In the genomic region with DNA sequence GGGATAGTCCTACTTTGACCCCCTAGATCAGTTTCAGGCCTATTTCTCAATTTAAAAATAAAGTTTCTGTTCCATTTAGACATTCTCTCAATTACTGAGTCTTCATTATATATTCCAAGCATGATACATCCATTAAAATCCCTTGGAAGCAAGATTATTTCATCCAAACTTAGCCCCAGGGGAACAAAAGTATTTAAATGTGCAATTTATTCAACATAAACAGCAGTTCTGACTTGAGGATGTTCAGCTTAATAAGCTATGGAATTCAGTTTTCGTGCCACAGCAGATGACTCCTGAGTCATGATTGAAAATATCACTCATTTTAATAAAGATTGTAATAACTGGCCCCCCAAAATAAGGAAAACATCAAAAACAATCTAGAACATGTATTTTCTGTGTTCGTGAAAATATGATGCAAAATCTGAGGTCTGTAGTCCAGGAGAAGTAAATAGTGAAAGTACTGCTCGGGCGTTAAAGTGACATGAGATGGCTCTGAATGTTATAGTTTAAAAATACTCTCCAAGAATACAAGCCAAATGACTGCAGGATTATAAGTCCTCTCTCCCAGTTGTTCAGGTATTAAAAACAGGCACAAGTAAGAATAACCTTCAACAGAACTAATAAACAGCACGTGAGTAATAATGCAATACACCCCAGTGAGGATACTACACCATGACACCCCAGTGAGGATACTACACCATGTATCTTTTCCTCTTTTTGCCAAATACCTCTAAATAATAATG, we compare ENCODE assay signal across 2 cellular contexts.
TF ChIP-seq lines count a peak whose summit lies in the region.

No MANE protein-coding gene starts in this region.

TF ChIP-seq in HCT116, 20 proteins besides CTCF, POLR2A, EP300 and RAD21:
- TF ChIP-seq CBX3 (IDR thresholded peaks at IDR 0.05; ENCODE audit: low read depth) (no peak), CEBPB (IDR thresholded peaks at IDR 0.05; ENCODE audit: low read depth) (no peak), ZBTB33 (IDR thresholded peaks at IDR 0.05; ENCODE audit: extremely low read depth, insufficient replicate concordance, low read length) (no peak), TCF7L2 (IDR thresholded peaks at IDR 0.05; ENCODE audit: borderline replicate concordance, extremely low read depth, insufficient read depth, insufficient read length) (no peak), POLR2AphosphoS5 (IDR thresholded peaks at IDR 0.05; ENCODE audit: low read depth, low read length) (no peak), ATF3 (IDR thresholded peaks at IDR 0.05) (no peak), EGR1 (IDR thresholded peaks at IDR 0.05; ENCODE audit: low read depth) (no peak), ZNF274 (IDR thresholded peaks at IDR 0.05; ENCODE audit: low read depth, low read length) (no peak), ZFX (IDR thresholded peaks at IDR 0.05) (no peak), EZH2phosphoT487 (IDR thresholded peaks at IDR 0.05; ENCODE audit: borderline replicate concordance) (no peak), JUND (IDR thresholded peaks at IDR 0.05) (no peak), YY1 (IDR thresholded peaks at IDR 0.05; ENCODE audit: extremely low read depth, insufficient replicate concordance, low read depth, low read length) (no peak)
- TF ChIP-seq, protein P1, sequence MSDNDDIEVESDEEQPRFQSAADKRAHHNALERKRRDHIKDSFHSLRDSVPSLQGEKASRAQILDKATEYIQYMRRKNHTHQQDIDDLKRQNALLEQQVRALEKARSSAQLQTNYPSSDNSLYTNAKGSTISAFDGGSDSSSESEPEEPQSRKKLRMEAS (IDR thresholded peaks at IDR 0.05) = no peak

TF ChIP-seq in GM12878, 131 proteins besides CTCF, POLR2A, EP300 and RAD21:
- no peak for TF ChIP-seq RB1 (IDR thresholded peaks at IDR 0.05; ENCODE audit: borderline replicate concordance)
- no peak for TF ChIP-seq SMAD1 (IDR thresholded peaks at IDR 0.05; ENCODE audit: low read depth, partially characterized antibody)
- TF ChIP-seq, protein P2, sequence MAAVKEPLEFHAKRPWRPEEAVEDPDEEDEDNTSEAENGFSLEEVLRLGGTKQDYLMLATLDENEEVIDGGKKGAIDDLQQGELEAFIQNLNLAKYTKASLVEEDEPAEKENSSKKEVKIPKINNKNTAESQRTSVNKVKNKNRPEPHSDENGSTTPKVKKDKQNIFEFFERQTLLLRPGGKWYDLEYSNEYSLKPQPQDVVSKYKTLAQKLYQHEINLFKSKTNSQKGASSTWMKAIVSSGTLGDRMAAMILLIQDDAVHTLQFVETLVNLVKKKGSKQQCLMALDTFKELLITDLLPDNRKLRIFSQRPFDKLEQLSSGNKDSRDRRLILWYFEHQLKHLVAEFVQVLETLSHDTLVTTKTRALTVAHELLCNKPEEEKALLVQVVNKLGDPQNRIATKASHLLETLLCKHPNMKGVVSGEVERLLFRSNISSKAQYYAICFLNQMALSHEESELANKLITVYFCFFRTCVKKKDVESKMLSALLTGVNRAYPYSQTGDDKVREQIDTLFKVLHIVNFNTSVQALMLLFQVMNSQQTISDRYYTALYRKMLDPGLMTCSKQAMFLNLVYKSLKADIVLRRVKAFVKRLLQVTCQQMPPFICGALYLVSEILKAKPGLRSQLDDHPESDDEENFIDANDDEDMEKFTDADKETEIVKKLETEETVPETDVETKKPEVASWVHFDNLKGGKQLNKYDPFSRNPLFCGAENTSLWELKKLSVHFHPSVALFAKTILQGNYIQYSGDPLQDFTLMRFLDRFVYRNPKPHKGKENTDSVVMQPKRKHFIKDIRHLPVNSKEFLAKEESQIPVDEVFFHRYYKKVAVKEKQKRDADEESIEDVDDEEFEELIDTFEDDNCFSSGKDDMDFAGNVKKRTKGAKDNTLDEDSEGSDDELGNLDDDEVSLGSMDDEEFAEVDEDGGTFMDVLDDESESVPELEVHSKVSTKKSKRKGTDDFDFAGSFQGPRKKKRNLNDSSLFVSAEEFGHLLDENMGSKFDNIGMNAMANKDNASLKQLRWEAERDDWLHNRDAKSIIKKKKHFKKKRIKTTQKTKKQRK (IDR thresholded peaks at IDR 0.05; ENCODE audit: low read depth, low read length) = no peak
- no peak for TF ChIP-seq SIN3A (IDR thresholded peaks at IDR 0.05; ENCODE audit: low read depth, low read length)
- TF ChIP-seq ZNF274 (IDR thresholded peaks at IDR 0.05; ENCODE audit: insufficient read depth, insufficient read length) = no peak
- TF ChIP-seq SMARCA5 (IDR thresholded peaks at IDR 0.05) = no peak
- TF ChIP-seq, protein P3, sequence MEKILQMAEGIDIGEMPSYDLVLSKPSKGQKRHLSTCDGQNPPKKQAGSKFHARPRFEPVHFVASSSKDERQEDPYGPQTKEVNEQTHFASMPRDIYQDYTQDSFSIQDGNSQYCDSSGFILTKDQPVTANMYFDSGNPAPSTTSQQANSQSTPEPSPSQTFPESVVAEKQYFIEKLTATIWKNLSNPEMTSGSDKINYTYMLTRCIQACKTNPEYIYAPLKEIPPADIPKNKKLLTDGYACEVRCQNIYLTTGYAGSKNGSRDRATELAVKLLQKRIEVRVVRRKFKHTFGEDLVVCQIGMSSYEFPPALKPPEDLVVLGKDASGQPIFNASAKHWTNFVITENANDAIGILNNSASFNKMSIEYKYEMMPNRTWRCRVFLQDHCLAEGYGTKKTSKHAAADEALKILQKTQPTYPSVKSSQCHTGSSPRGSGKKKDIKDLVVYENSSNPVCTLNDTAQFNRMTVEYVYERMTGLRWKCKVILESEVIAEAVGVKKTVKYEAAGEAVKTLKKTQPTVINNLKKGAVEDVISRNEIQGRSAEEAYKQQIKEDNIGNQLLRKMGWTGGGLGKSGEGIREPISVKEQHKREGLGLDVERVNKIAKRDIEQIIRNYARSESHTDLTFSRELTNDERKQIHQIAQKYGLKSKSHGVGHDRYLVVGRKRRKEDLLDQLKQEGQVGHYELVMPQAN (conservative IDR thresholded peaks at IDR 0.05) = no peak
- TF ChIP-seq, protein P4, sequence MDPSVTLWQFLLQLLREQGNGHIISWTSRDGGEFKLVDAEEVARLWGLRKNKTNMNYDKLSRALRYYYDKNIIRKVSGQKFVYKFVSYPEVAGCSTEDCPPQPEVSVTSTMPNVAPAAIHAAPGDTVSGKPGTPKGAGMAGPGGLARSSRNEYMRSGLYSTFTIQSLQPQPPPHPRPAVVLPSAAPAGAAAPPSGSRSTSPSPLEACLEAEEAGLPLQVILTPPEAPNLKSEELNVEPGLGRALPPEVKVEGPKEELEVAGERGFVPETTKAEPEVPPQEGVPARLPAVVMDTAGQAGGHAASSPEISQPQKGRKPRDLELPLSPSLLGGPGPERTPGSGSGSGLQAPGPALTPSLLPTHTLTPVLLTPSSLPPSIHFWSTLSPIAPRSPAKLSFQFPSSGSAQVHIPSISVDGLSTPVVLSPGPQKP (IDR thresholded peaks at IDR 0.05; ENCODE audit: low read depth, low read length) = no peak
- no peak for TF ChIP-seq BCL3 (IDR thresholded peaks at IDR 0.05; ENCODE audit: borderline replicate concordance, insufficient read depth, low read depth, low read length, poor library complexity, severe bottlenecking)
- TF ChIP-seq CBX3 (IDR thresholded peaks at IDR 0.05; ENCODE audit: borderline replicate concordance, low read depth) = no peak
- TF ChIP-seq RBBP5 (conservative IDR thresholded peaks at IDR 0.05) = no peak
- TF ChIP-seq, protein P5, sequence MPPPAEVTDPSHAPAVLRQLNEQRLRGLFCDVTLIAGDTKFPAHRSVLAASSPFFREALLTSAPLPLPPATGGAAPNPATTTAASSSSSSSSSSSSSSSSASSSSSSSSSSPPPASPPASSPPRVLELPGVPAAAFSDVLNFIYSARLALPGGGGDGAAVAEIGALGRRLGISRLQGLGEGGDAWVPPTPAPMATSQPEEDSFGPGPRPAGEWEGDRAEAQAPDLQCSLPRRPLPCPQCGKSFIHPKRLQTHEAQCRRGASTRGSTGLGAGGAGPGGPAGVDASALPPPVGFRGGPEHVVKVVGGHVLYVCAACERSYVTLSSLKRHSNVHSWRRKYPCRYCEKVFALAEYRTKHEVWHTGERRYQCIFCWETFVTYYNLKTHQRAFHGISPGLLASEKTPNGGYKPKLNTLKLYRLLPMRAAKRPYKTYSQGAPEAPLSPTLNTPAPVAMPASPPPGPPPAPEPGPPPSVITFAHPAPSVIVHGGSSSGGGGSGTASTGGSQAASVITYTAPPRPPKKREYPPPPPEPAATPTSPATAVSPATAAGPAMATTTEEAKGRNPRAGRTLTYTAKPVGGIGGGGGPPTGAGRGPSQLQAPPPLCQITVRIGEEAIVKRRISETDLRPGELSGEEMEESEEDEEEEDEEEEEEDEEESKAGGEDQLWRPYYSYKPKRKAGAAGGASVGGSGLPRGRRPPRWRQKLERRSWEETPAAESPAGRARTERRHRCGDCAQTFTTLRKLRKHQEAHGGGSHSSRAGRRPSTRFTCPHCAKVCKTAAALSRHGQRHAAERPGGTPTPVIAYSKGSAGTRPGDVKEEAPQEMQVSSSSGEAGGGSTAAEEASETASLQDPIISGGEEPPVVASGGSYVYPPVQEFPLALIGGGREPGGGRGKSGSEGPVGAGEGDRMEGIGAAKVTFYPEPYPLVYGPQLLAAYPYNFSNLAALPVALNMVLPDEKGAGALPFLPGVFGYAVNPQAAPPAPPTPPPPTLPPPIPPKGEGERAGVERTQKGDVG (CRISPR knock-in tag; IDR thresholded peaks at IDR 0.05) = no peak
- TF ChIP-seq TCF3 (IDR thresholded peaks at IDR 0.05; ENCODE audit: borderline replicate concordance, insufficient read depth, low read depth, low read length) = no peak
